Comparison of ENCODE assay signal across 9 cellular contexts in genomic region chr12:106249411-106250135, GRCh38. TPM values are rescaled to one million over a fixed set of nuclear protein-coding genes. Genes with fewer than 3 reads are reported as not detected.
DNase-seq lines count a peak whose midpoint lies in the region; ATAC-seq, FAIRE-seq and TF ChIP-seq lines count a peak whose summit lies in the region.
"Had no signal": no experiment of that assay in that cellular context is flagged by ENCODE, and none has a peak within 500 bp of the region (broad histone marks: within the 10 kb centered on the region; RNA-seq: fewer than 3 reads in every experiment).

No MANE protein-coding gene starts in this region.

- no peak for FAIRE-seq in D721Med (lab: Jason Lieb, UNC)
- FAIRE-seq: A204.1 had no signal

- no peak for TF ChIP-seq CTCF in D721Med (IDR thresholded peaks at IDR 0.05; ENCODE audit: insufficient read depth, missing control alignments)

- ATAC-seq in GM21717 (IDR thresholded peaks at IDR 0.05; ENCODE audit: unreplicated experiment) (peak; percentile 75), left colon (peak; percentile 55)

- H3K4me3 ChIP-seq in MG63: peak overlapping the region; percentile 90; the same call in 1 of the 2 replicates

- intact Hi-C loops in left colon (cut with DNase I, micrococcal nuclease): no loop called here

- peak; percentile 31 for DNase-seq in DMS53 (lab: John Stamatoyannopoulos, UW)
- no peak for DNase-seq in DMS53 treated with DMSO at 0.1 percent for 48 hours (lab: John Stamatoyannopoulos, UW; ENCODE audit: unreplicated experiment)
- DNase-seq in MG63: no peak
- DNase-seq in left colon: peak; percentile 68 to 86
- DNase-seq in activated CD4-positive, CD25-positive, alpha-beta regulatory T cell (lab: John Stamatoyannopoulos, UW): no peak
- DNase-seq in D721Med (ENCODE audit: insufficient read length, low spot score): no peak
- no peak for DNase-seq in AG08395 (ENCODE audit: low spot score)

- H3K9me3 ChIP-seq in MG63: no peaks in the 10 kb centered on the region

- H3K27me3 ChIP-seq in MG63: no peaks in the 10 kb centered on the region

- peaks cover 23% of the 10 kb centered on the region for H3K36me3 ChIP-seq in MG63

RNA-seq across cellular contexts. Expression of gene CKAP4, which starts 1.8 kb away (rescaled TPM):
- total RNA-seq in MG63 (2014; rRNA removed; shearing (Covaris generic); ENCODE audit: low replicate concordance): 183 and 206 TPM in 2 replicates
- 10 to 100 TPM; 74.0 to 90.1 TPM for total RNA-seq in left colon

RNA-seq across cellular contexts. Expression of gene TCP11L2, which starts 53.0 kb away (rescaled TPM):
- 33.9 and 37.0 TPM in 2 replicates for total RNA-seq in MG63 (2014; rRNA removed; shearing (Covaris generic); ENCODE audit: low replicate concordance)
- 10 to 100 TPM; 22.1 to 46.5 TPM for total RNA-seq in left colon

Comparison
In these comparisons a context has a peak if more than half of its experiments do, and no peak if none do; other contexts are left out.
1. DNase-seq: peak in DMS53 (single experiment) and left colon (2 of 2); none in DMS53 treated with DMSO at 0.1 percent for 48 hours (single experiment), MG63 (single experiment), activated CD4-positive, CD25-positive, alpha-beta regulatory T cell (0 of 4), D721Med (single experiment) and AG08395 (single experiment).